In genomic region chr11:128598755-128599154, GRCh38 we compare ENCODE assay signal across 16 cellular contexts. TPM values are rescaled to one million over a fixed set of nuclear protein-coding genes. Genes with fewer than 3 reads are reported as not detected.
DNase-seq lines count a peak whose midpoint lies in the region; ATAC-seq and TF ChIP-seq lines count a peak whose summit lies in the region.
"Had no signal": no experiment of that assay in that cellular context is flagged by ENCODE, and none has a peak within 500 bp of the region (broad histone marks: within the 10 kb centered on the region; RNA-seq: fewer than 3 reads in every experiment).

No MANE protein-coding gene starts in this region.

- no peak overlapping the region for H3K4me3 Mint-ChIP-seq in activated B cell treated with CpG ODN at 0.5 μM for 24 hours
- H3K4me3 Mint-ChIP-seq: CD8-positive, alpha-beta memory T cell had no signal

- POLR2A ChIA-PET in activated B cell treated with CpG ODN at 0.5 μM for 24 hours (lab: Charles Lee) = interaction anchor here (0.8 to 5.2 kb wide), 10 partner anchors 11 to 79 kb away, joined by 3 to 48 read pairs (median 6); no protein-coding TSS in a partner anchor

- H3K79me1 ChIP-seq in mesenchymal stem cell (replicated peaks; ENCODE audit: low read length, poor library complexity, severe bottlenecking) = no peaks in the 10 kb centered on the region

- no peak overlapping the region for H4K91ac ChIP-seq in mesenchymal stem cell (ENCODE audit: low read length)

- H3K4me1 Mint-ChIP-seq in activated B cell treated with CpG ODN at 0.5 μM for 24 hours = peaks cover 62% of the 10 kb centered on the region

- no peak overlapping the region for H2BK120ac ChIP-seq in mesenchymal stem cell (ENCODE audit: low read depth, low read length)

- H3K9me3 Mint-ChIP-seq in activated B cell treated with CpG ODN at 0.5 μM for 24 hours = no peaks in the 10 kb centered on the region
- H3K9me3 Mint-ChIP-seq: CD8-positive, alpha-beta memory T cell had no signal

- H3K27me3 Mint-ChIP-seq in activated B cell treated with CpG ODN at 0.5 μM for 24 hours = no peaks in the 10 kb centered on the region

- no peak overlapping the region for H3K9ac ChIP-seq in mesenchymal stem cell (ENCODE audit: low read length)
- H3K9ac ChIP-seq: BLaER1 had no signal

- no peak for TF ChIP-seq POLR2A in right lobe of liver (IDR thresholded peaks at IDR 0.05)

- CTCF ChIA-PET in activated B cell treated with CpG ODN at 0.5 μM for 24 hours (lab: Charles Lee) = interaction anchor here (0.9 to 1.4 kb wide), 2 partner anchors 26 to 79 kb away, joined by 3 to 4 read pairs; no protein-coding TSS in a partner anchor

- H3K27ac ChIP-seq in mesenchymal stem cell (ENCODE audit: low read length, poor library complexity, severe bottlenecking) (no peak overlapping the region), right lobe of liver (no peak overlapping the region)
- H3K27ac ChIP-seq: BLaER1, RWPE1, SJCRH30 had no signal

- H2AK5ac ChIP-seq in mesenchymal stem cell (ENCODE audit: low read length, severe bottlenecking) = no peak overlapping the region

- ATAC-seq in activated B cell treated with CpG ODN at 0.5 μM for 24 hours (ENCODE audit: low read depth) (no peak), right lobe of liver (no peak), GM18519 (IDR thresholded peaks at IDR 0.05; ENCODE audit: low FRiP score, unreplicated experiment) (no peak)
- ATAC-seq: HCT116 had no signal

- H2AFZ ChIP-seq in mesenchymal stem cell (ENCODE audit: low read depth, low read length) = no peak overlapping the region

- intact Hi-C loops in activated B cell treated with CpG ODN at 0.5 μM for 24 hours (cut with micrococcal nuclease) (loop anchor here (1.0 to 5.0 kb wide), 2 partner anchors 13 to 36 kb away; no protein-coding TSS in a partner anchor), right lobe of liver (cut with DNase I) (no loop called here)

- no peak overlapping the region for H3K4me2 ChIP-seq in mesenchymal stem cell (ENCODE audit: low read length, poor library complexity, severe bottlenecking)
- H3K4me2 ChIP-seq: BLaER1 had no signal

- H3K14ac ChIP-seq in mesenchymal stem cell (ENCODE audit: low read length in 2 of 2) = no peak overlapping the region

- no peak overlapping the region for H4K8ac ChIP-seq in mesenchymal stem cell (ENCODE audit: low read length)

- no peak for TF ChIP-seq CTCF in activated B cell treated with CpG ODN at 0.5 μM for 24 hours (IDR thresholded peaks at IDR 0.05)
- TF ChIP-seq CTCF in right lobe of liver (IDR thresholded peaks at IDR 0.05) = no peak

- H2BK12ac ChIP-seq in mesenchymal stem cell (ENCODE audit: low read length in 2 of 2) = no peak overlapping the region

- H3K36me3 Mint-ChIP-seq in activated B cell treated with CpG ODN at 0.5 μM for 24 hours (ENCODE audit: low read depth) = no peaks in the 10 kb centered on the region
- H3K36me3 Mint-ChIP-seq: CD8-positive, alpha-beta memory T cell had no signal

- no peak overlapping the region for H3K4ac ChIP-seq in mesenchymal stem cell (ENCODE audit: low read depth in 1 of 2, low read length in 2 of 2)

- no peak overlapping the region for H2BK5ac ChIP-seq in mesenchymal stem cell (ENCODE audit: low read depth, low read length, poor library complexity, severe bottlenecking)

- H3K27me3 ChIP-seq in mesenchymal stem cell (ENCODE audit: control insufficient read depth in 1 of 2, insufficient read depth in 1 of 2, low read length in 2 of 2) = no peaks in the 10 kb centered on the region
- no peaks in the 10 kb centered on the region for H3K27me3 ChIP-seq in right lobe of liver
- H3K27me3 ChIP-seq: BLaER1, SJCRH30 had no signal

- no peak overlapping the region for H3K23ac ChIP-seq in mesenchymal stem cell (ENCODE audit: low read length in 2 of 2)

- no peak overlapping the region for H3K18ac ChIP-seq in mesenchymal stem cell (ENCODE audit: low read depth in 1 of 2, low read length in 2 of 2)

- no peak overlapping the region for H2BK15ac ChIP-seq in mesenchymal stem cell (ENCODE audit: low read depth, poor library complexity, severe bottlenecking)

- H3K36me3 ChIP-seq in mesenchymal stem cell (ENCODE audit: control insufficient read depth in 1 of 2, insufficient read depth in 2 of 2, low read depth in 1 of 2, low read length in 2 of 2) = no peaks in the 10 kb centered on the region
- H3K36me3 ChIP-seq in right lobe of liver = no peaks in the 10 kb centered on the region
- H3K36me3 ChIP-seq: BLaER1, SJCRH30 had no signal

- H3K4me1 ChIP-seq in mesenchymal stem cell (ENCODE audit: control insufficient read depth, insufficient read depth, low read depth, low read length) (no peaks in the 10 kb centered on the region), right lobe of liver (no peaks in the 10 kb centered on the region)
- H3K4me1 ChIP-seq: SJCRH30 had no signal

- H3K27ac Mint-ChIP-seq in activated B cell treated with CpG ODN at 0.5 μM for 24 hours = peak overlapping the region; percentile 46

- peak; percentile 28 for DNase-seq in ELR (ENCODE audit: low read depth)
- peak; percentile 47 for DNase-seq in HCEC 1CT
- DNase-seq in activated B cell treated with CpG ODN at 0.5 μM for 24 hours = no peak
- DNase-seq in mesenchymal stem cell = peak; percentile 27
- no peak for DNase-seq in right lobe of liver
- DNase-seq in midbrain (lab: John Stamatoyannopoulos, UW) = no peak
- DNase-seq: CD8-positive, alpha-beta memory T cell; NCI-H2171; NCI-H510A treated with DMSO at 0.1 percent for 48 hours; OCI-M1; SJCRH30; SW 1271 had no signal

- H3K9me3 ChIP-seq in mesenchymal stem cell (ENCODE audit: control insufficient read depth, low read length) (no peaks in the 10 kb centered on the region), right lobe of liver (no peaks in the 10 kb centered on the region)
- H3K9me3 ChIP-seq: BLaER1, SJCRH30 had no signal

- H3K4me3 ChIP-seq in mesenchymal stem cell (ENCODE audit: insufficient read depth in 1 of 2, low read depth in 1 of 2, low read length in 2 of 2) (no peak overlapping the region), right lobe of liver (no peak overlapping the region)
- H3K4me3 ChIP-seq: BLaER1, SJCRH30 had no signal

RNA-seq across cellular contexts. Expression of gene ETS1, which starts 11.4 kb away (rescaled TPM):
- 286 and 301 TPM in 2 replicates for total RNA-seq in activated B cell treated with CpG ODN at 0.5 μM for 24 hours
- 28.1 TPM for polyA plus RNA-seq in mesenchymal stem cell (2013, experiment 1 of 2)
- 27.2 TPM for polyA plus RNA-seq in mesenchymal stem cell (2013, experiment 2 of 2)
- total RNA-seq in right lobe of liver = 10 to 100 TPM; 14.2 to 37.2 (median 23.3) TPM

Comparison
In these comparisons a context has a peak if more than half of its experiments do, and no peak if none do; other contexts are left out.
1. DNase-seq: peak in ELR (single experiment), HCEC 1CT (single experiment) and mesenchymal stem cell (single experiment); none in activated B cell treated with CpG ODN at 0.5 μM for 24 hours (single experiment), right lobe of liver (0 of 3) and midbrain (single experiment).